ENCODE assay signal across 1 cellular context in genomic region chr3:151548206-151548605, GRCh38.
TF ChIP-seq lines count a peak whose summit lies in the region.

No MANE protein-coding gene starts in this region.

TF ChIP-seq in K562, 482 proteins besides CTCF, POLR2A, EP300 and RAD21 (continued from another document and continues in another):
- no peak for TF ChIP-seq TFAP4 (CRISPR knock-in tag; IDR thresholded peaks at IDR 0.05; ENCODE audit: borderline replicate concordance)
- TF ChIP-seq, protein P1, sequence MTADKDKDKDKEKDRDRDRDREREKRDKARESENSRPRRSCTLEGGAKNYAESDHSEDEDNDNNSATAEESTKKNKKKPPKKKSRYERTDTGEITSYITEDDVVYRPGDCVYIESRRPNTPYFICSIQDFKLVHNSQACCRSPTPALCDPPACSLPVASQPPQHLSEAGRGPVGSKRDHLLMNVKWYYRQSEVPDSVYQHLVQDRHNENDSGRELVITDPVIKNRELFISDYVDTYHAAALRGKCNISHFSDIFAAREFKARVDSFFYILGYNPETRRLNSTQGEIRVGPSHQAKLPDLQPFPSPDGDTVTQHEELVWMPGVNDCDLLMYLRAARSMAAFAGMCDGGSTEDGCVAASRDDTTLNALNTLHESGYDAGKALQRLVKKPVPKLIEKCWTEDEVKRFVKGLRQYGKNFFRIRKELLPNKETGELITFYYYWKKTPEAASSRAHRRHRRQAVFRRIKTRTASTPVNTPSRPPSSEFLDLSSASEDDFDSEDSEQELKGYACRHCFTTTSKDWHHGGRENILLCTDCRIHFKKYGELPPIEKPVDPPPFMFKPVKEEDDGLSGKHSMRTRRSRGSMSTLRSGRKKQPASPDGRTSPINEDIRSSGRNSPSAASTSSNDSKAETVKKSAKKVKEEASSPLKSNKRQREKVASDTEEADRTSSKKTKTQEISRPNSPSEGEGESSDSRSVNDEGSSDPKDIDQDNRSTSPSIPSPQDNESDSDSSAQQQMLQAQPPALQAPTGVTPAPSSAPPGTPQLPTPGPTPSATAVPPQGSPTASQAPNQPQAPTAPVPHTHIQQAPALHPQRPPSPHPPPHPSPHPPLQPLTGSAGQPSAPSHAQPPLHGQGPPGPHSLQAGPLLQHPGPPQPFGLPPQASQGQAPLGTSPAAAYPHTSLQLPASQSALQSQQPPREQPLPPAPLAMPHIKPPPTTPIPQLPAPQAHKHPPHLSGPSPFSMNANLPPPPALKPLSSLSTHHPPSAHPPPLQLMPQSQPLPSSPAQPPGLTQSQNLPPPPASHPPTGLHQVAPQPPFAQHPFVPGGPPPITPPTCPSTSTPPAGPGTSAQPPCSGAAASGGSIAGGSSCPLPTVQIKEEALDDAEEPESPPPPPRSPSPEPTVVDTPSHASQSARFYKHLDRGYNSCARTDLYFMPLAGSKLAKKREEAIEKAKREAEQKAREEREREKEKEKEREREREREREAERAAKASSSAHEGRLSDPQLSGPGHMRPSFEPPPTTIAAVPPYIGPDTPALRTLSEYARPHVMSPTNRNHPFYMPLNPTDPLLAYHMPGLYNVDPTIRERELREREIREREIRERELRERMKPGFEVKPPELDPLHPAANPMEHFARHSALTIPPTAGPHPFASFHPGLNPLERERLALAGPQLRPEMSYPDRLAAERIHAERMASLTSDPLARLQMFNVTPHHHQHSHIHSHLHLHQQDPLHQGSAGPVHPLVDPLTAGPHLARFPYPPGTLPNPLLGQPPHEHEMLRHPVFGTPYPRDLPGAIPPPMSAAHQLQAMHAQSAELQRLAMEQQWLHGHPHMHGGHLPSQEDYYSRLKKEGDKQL (CRISPR knock-in tag; IDR thresholded peaks at IDR 0.05; ENCODE audit: borderline replicate concordance) = no peak
- no peak for TF ChIP-seq SMAD2 (IDR thresholded peaks at IDR 0.05; ENCODE audit: low read depth, low read length)
- no peak for TF ChIP-seq NCOA2 (IDR thresholded peaks at IDR 0.05; ENCODE audit: partially characterized antibody in 2 of 2)
- TF ChIP-seq CTBP1 (IDR thresholded peaks at IDR 0.05; ENCODE audit: borderline replicate concordance) = no peak
- no peak for TF ChIP-seq SMARCA5 (IDR thresholded peaks at IDR 0.05)
- peak; percentile 21 for TF ChIP-seq DACH1 (IDR thresholded peaks at IDR 0.05; ENCODE audit: partially characterized antibody)
- TF ChIP-seq TEAD2 (tag; IDR thresholded peaks at IDR 0.05) = no peak
- no peak for TF ChIP-seq POLR3A (IDR thresholded peaks at IDR 0.05; ENCODE audit: borderline replicate concordance, extremely low read depth, insufficient read depth, insufficient read length)
- no peak for TF ChIP-seq ZNF253 (CRISPR knock-in tag; conservative IDR thresholded peaks at IDR 0.05)
- TF ChIP-seq U2AF1 (optimal IDR thresholded peaks at IDR 0.05; ENCODE audit: low read depth, low read length) = no peak
- no peak for TF ChIP-seq ZBED1 (IDR thresholded peaks at IDR 0.05)
- no peak for TF ChIP-seq HNRNPL (IDR thresholded peaks at IDR 0.05; ENCODE audit: low read depth, low read length)
- no peak for TF ChIP-seq POLR2G (IDR thresholded peaks at IDR 0.05; ENCODE audit: low read depth, low read length)
- TF ChIP-seq SMC3 (conservative IDR thresholded peaks at IDR 0.05; ENCODE audit: insufficient read depth, low read depth, low read length) = no peak
- no peak for TF ChIP-seq JUNB (CRISPR knock-in tag; conservative IDR thresholded peaks at IDR 0.05)
- no peak for TF ChIP-seq FOXM1 (IDR thresholded peaks at IDR 0.05; ENCODE audit: low read depth)
- TF ChIP-seq FOXM1 (CRISPR knock-in tag; IDR thresholded peaks at IDR 0.05; ENCODE audit: low read depth) = no peak
- no peak for TF ChIP-seq BDP1 (IDR thresholded peaks at IDR 0.05; ENCODE audit: insufficient read depth, insufficient read length)
- TF ChIP-seq, protein P2, sequence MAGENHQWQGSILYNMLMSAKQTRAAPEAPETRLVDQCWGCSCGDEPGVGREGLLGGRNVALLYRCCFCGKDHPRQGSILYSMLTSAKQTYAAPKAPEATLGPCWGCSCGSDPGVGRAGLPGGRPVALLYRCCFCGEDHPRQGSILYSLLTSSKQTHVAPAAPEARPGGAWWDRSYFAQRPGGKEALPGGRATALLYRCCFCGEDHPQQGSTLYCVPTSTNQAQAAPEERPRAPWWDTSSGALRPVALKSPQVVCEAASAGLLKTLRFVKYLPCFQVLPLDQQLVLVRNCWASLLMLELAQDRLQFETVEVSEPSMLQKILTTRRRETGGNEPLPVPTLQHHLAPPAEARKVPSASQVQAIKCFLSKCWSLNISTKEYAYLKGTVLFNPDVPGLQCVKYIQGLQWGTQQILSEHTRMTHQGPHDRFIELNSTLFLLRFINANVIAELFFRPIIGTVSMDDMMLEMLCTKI (IDR thresholded peaks at IDR 0.05; ENCODE audit: partially characterized antibody) = no peak
- no peak for TF ChIP-seq PRDM10 (IDR thresholded peaks at IDR 0.05; ENCODE audit: partially characterized antibody)
- TF ChIP-seq WHSC1 (IDR thresholded peaks at IDR 0.05; ENCODE audit: low read length) = no peak
- TF ChIP-seq PTTG1 (tag; IDR thresholded peaks at IDR 0.05; ENCODE audit: low read depth) = no peak
- TF ChIP-seq TCF3 (CRISPR knock-in tag; IDR thresholded peaks at IDR 0.05) = peak; percentile 19; the same call in 1 of the 2 replicates
- no peak for TF ChIP-seq NR1H2 (CRISPR knock-in tag; IDR thresholded peaks at IDR 0.05)
- no peak for TF ChIP-seq EGR1 (conservative IDR thresholded peaks at IDR 0.05)
- TF ChIP-seq TOE1 (IDR thresholded peaks at IDR 0.05; ENCODE audit: borderline replicate concordance) = no peak
- no peak for TF ChIP-seq TOE1 (CRISPR knock-in tag; IDR thresholded peaks at IDR 0.05; ENCODE audit: borderline replicate concordance, low read depth)
- TF ChIP-seq NFATC3 (IDR thresholded peaks at IDR 0.05) = no peak
- peak; percentile 47; the same call in 1 of the 2 replicates for TF ChIP-seq CBFA2T2 (conservative IDR thresholded peaks at IDR 0.05)
- no peak for TF ChIP-seq RCOR1 (IDR thresholded peaks at IDR 0.05; ENCODE audit: borderline replicate concordance in 1 of 2, low read depth in 2 of 2, low read length in 2 of 2)
- TF ChIP-seq NRF1 (conservative IDR thresholded peaks at IDR 0.05 in 1 of 2, IDR thresholded peaks at IDR 0.05 in 1 of 2) = no peak
- TF ChIP-seq ZNF431 (CRISPR knock-in tag; IDR thresholded peaks at IDR 0.05) = no peak
- TF ChIP-seq POLR3G (IDR thresholded peaks at IDR 0.05; ENCODE audit: extremely low read depth, insufficient read length, insufficient replicate concordance) = no peak
- no peak for TF ChIP-seq TGIF2 (CRISPR knock-in tag; IDR thresholded peaks at IDR 0.05)
- peak; percentile 53; the same call in 1 of the 2 replicates for TF ChIP-seq DPF2 (IDR thresholded peaks at IDR 0.05)
- TF ChIP-seq MIER1 (IDR thresholded peaks at IDR 0.05; ENCODE audit: low read depth) = no peak
- TF ChIP-seq ZNF644 (tag; IDR thresholded peaks at IDR 0.05; ENCODE audit: low read depth) = no peak
- no peak for TF ChIP-seq PTRF (tag; IDR thresholded peaks at IDR 0.05)
- peak; percentile 94 for TF ChIP-seq MEIS2 (IDR thresholded peaks at IDR 0.05; ENCODE audit: partially characterized antibody)
- no peak for TF ChIP-seq BRCA1 (IDR thresholded peaks at IDR 0.05)
- TF ChIP-seq BRCA1 (CRISPR knock-in tag; IDR thresholded peaks at IDR 0.05) = no peak
- no peak for TF ChIP-seq MCM7 (IDR thresholded peaks at IDR 0.05)
- no peak for TF ChIP-seq GATA2 (CRISPR knock-in tag; IDR thresholded peaks at IDR 0.05)
- TF ChIP-seq, protein P3, sequence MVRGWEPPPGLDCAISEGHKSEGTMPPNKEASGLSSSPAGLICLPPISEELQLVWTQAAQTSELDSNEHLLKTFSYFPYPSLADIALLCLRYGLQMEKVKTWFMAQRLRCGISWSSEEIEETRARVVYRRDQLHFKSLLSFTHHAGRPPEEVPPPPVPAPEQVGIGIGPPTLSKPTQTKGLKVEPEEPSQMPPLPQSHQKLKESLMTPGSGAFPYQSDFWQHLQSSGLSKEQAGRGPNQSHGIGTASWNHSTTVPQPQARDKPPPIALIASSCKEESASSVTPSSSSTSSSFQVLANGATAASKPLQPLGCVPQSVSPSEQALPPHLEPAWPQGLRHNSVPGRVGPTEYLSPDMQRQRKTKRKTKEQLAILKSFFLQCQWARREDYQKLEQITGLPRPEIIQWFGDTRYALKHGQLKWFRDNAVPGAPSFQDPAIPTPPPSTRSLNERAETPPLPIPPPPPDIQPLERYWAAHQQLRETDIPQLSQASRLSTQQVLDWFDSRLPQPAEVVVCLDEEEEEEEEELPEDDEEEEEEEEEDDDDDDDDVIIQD (CRISPR knock-in tag; IDR thresholded peaks at IDR 0.05) = no peak
- TF ChIP-seq SMARCE1 (IDR thresholded peaks at IDR 0.05) = no peak
- no peak for TF ChIP-seq ID3 (CRISPR knock-in tag; IDR thresholded peaks at IDR 0.05)
- no peak for TF ChIP-seq ID3 (tag; IDR thresholded peaks at IDR 0.05)
- no peak for TF ChIP-seq PRMT5 (CRISPR knock-in tag; IDR thresholded peaks at IDR 0.05)
- no peak for TF ChIP-seq HDAC2 (IDR thresholded peaks at IDR 0.05)
- no peak for TF ChIP-seq PHF21A (IDR thresholded peaks at IDR 0.05; ENCODE audit: borderline replicate concordance, low read depth)
- no peak for TF ChIP-seq SMARCB1 (IDR thresholded peaks at IDR 0.05; ENCODE audit: insufficient read length, low read depth)
- TF ChIP-seq RBM15 (IDR thresholded peaks at IDR 0.05; ENCODE audit: insufficient read depth, low read length) = no peak
- no peak for TF ChIP-seq RNF2 (IDR thresholded peaks at IDR 0.05)
- no peak for TF ChIP-seq BCOR (IDR thresholded peaks at IDR 0.05)
- TF ChIP-seq ZNF395 (CRISPR knock-in tag; IDR thresholded peaks at IDR 0.05) = no peak
- TF ChIP-seq RFX7 (CRISPR knock-in tag; IDR thresholded peaks at IDR 0.05) = no peak
- TF ChIP-seq GABPB2 (CRISPR knock-in tag; conservative IDR thresholded peaks at IDR 0.05) = no peak
- TF ChIP-seq ETS1 (conservative IDR thresholded peaks at IDR 0.05; ENCODE audit: control insufficient read depth, low read depth, low read length) = no peak
